7 cellular contexts compared by ENCODE assay signal in genomic region chr14:39015360-39015961, GRCh38.
DNase-seq lines count a peak whose midpoint lies in the region; ATAC-seq and TF ChIP-seq lines count a peak whose summit lies in the region.

No MANE protein-coding gene starts in this region.

- H3K27me3 ChIP-seq in DOHH2 (ENCODE audit: control insufficient read depth, low read length) (no peaks in the 10 kb centered on the region), HL-60 (ENCODE audit: insufficient read depth, poor library complexity, severe bottlenecking) (no peaks in the 10 kb centered on the region), OCI-LY1 (ENCODE audit: insufficient read depth, low read length) (no peaks in the 10 kb centered on the region)

- H3K36me3 ChIP-seq in DOHH2 (ENCODE audit: control insufficient read depth, low read length) (no peaks in the 10 kb centered on the region), OCI-LY1 (ENCODE audit: insufficient read depth, low read length) (no peaks in the 10 kb centered on the region), mucosa of descending colon (ENCODE audit: low read depth) (no peaks in the 10 kb centered on the region)

- H3K9ac ChIP-seq in OCI-LY1 (ENCODE audit: low read length) = no peak overlapping the region

- H3K79me2 ChIP-seq in DOHH2 (ENCODE audit: control insufficient read depth, low read length) = no peaks in the 10 kb centered on the region
- H3K79me2 ChIP-seq in OCI-LY1 (ENCODE audit: insufficient read depth, low read length) = no peaks in the 10 kb centered on the region

- H3K4me2 ChIP-seq in DOHH2 (ENCODE audit: low read length) = no peak overlapping the region
- H3K4me2 ChIP-seq in OCI-LY1 (ENCODE audit: low read length) = no peak overlapping the region

- H3K9me3 ChIP-seq in DOHH2 (ENCODE audit: control insufficient read depth, insufficient read depth, low read length) (no peaks in the 10 kb centered on the region), OCI-LY1 (ENCODE audit: low read length) (no peaks in the 10 kb centered on the region), mucosa of descending colon (no peaks in the 10 kb centered on the region)

- TF ChIP-seq CTCF in DOHH2 (IDR thresholded peaks at IDR 0.05; ENCODE audit: low read depth, low read length, poor library complexity, severe bottlenecking) = peak; percentile 71
- peak; percentile 79 for TF ChIP-seq CTCF in HL-60 (IDR thresholded peaks at IDR 0.05; ENCODE audit: insufficient read depth, low read length)
- peak; percentile 84 for TF ChIP-seq CTCF in OCI-LY1 (IDR thresholded peaks at IDR 0.05; ENCODE audit: low read length)
- peak; percentile 50 for TF ChIP-seq CTCF in mucosa of descending colon (IDR thresholded peaks at IDR 0.05)

- H2AFZ ChIP-seq in OCI-LY1 (ENCODE audit: low read length) = no peak overlapping the region

- H3K4me1 ChIP-seq in DOHH2 (ENCODE audit: control insufficient read depth, low read length) (no peaks in the 10 kb centered on the region), OCI-LY1 (ENCODE audit: insufficient read depth, low read length, severe bottlenecking) (no peaks in the 10 kb centered on the region), mucosa of descending colon (ENCODE audit: low read depth) (no peaks in the 10 kb centered on the region)

- DNase-seq in HL-60 (ENCODE audit: low read depth in 1 of 2, low spot score in 1 of 2) (peak in 1 of 2 experiments; percentile 41), dermis blood vessel endothelial cell (peak; percentile 81), mucosa of descending colon (peak in 1 of 3 donors; percentile 43)
- DNase-seq in stimulated activated CD8-positive, alpha-beta memory T cell treated with anti-CD3 and anti-CD28 coated beads, Interleukin-4, amount 100 ng/mL, for 48 hours = no peak

- no peak overlapping the region for H3K4me3 ChIP-seq in DOHH2 (ENCODE audit: low read length)
- H3K4me3 ChIP-seq in HL-60 (replicated peaks; ENCODE audit: insufficient read depth, low read length) = no peak overlapping the region
- H3K4me3 ChIP-seq in OCI-LY1 (ENCODE audit: low read depth, low read length, poor library complexity, severe bottlenecking) = no peak overlapping the region
- no peak overlapping the region for H3K4me3 ChIP-seq in mucosa of descending colon

- intact Hi-C loops in mucosa of descending colon (cut with DNase I, micrococcal nuclease) = no loop called here

- H3K27ac ChIP-seq in DOHH2 (ENCODE audit: low read depth, low read length) (no peak overlapping the region), HL-60 (replicated peaks) (no peak overlapping the region), OCI-LY1 (ENCODE audit: low read depth, low read length, poor library complexity, severe bottlenecking) (no peak overlapping the region)

- H4K20me1 ChIP-seq in DOHH2 (ENCODE audit: control insufficient read depth, insufficient read depth, low read depth, low read length) (no peaks in the 10 kb centered on the region), OCI-LY1 (ENCODE audit: insufficient read depth, low read length) (no peaks in the 10 kb centered on the region)

- ATAC-seq in GM19351 (IDR thresholded peaks at IDR 0.05; ENCODE audit: unreplicated experiment) = peak; percentile 91
- peak; percentile 70 for ATAC-seq in mucosa of descending colon

- H3F3A ChIP-seq in DOHH2 (ENCODE audit: control insufficient read depth, insufficient read depth) (0 out of 2 replicates have a peak, but pooled peaks cover 3% of the 10 kb centered on the region), OCI-LY1 (ENCODE audit: insufficient read depth, low read length) (no peaks in the 10 kb centered on the region)

- H3K9me2 ChIP-seq in DOHH2 (replicated peaks; ENCODE audit: control insufficient read depth, low read length) (no peaks in the 10 kb centered on the region), OCI-LY1 (ENCODE audit: low read depth, low read length) (no peaks in the 10 kb centered on the region)
